ENCODE assay signal across 8 cellular contexts in the genomic region with DNA sequence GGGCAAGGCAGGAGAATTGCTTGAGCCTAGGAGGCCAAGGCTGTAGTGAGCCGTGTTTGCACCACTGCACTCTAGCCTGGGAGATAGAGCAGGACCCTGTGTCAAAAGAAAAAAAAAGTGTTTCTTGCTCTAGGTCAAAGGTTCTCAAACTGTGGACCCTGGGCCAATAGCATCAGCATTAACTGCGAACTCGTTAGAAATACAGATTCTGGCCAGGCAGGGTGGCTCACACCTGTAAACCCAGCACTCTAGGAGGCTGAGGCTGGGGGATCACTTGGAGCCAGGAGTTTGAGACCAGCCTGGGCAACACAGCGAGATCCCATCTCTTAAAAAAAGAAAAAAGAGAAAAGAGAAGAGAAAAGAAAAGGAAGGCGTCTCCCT.
DNase-seq lines count a peak whose midpoint lies in the region; ATAC-seq and TF ChIP-seq lines count a peak whose summit lies in the region.

No MANE protein-coding gene starts in this region.

- no peaks in the 10 kb centered on the region for H4K20me1 ChIP-seq in SU-DHL-6 (ENCODE audit: low read depth, low read length)

- DNase-seq in fibroblast of pulmonary artery (ENCODE audit: low read depth) (no peak), retinal pigment epithelial cell (ENCODE audit: low read depth) (no peak), DMS114 treated with DMSO at 0.1 percent for 48 hours (lab: John Stamatoyannopoulos, UW; ENCODE audit: unreplicated experiment) (no peak), DMS 273 (lab: John Stamatoyannopoulos, UW; ENCODE audit: unreplicated experiment) (no peak), NCI-H446 (lab: John Stamatoyannopoulos, UW) (no peak)

- no peaks in the 10 kb centered on the region for H3K9me2 ChIP-seq in SU-DHL-6 (replicated peaks; ENCODE audit: insufficient read depth, low read length)

- peak overlapping the region; percentile 67 for H3K4me2 ChIP-seq in SU-DHL-6 (ENCODE audit: low read depth, low read length, poor library complexity, severe bottlenecking)

- peak overlapping the region; percentile 80 for H3K4me3 ChIP-seq in GM08714 (ENCODE audit: low read length)
- peak overlapping the region; percentile 73 for H3K4me3 ChIP-seq in SU-DHL-6 (ENCODE audit: insufficient read depth, low read length, poor library complexity, severe bottlenecking)
- peak overlapping the region; percentile 91 for H3K4me3 ChIP-seq in fibroblast of pulmonary artery (replicated peaks; ENCODE audit: low read depth, low read length)
- peak overlapping the region; percentile 85 for H3K4me3 ChIP-seq in retinal pigment epithelial cell (ENCODE audit: low read length)

- no peaks in the 10 kb centered on the region for H3K9me3 ChIP-seq in SU-DHL-6 (ENCODE audit: insufficient read depth, low read length)

- H3K9ac ChIP-seq in SU-DHL-6 (ENCODE audit: low read length) = peak overlapping the region; percentile 61

- TF ChIP-seq CTCF in SU-DHL-6 (IDR thresholded peaks at IDR 0.05; ENCODE audit: insufficient read depth, low read length, poor library complexity, severe bottlenecking) (no peak), fibroblast of pulmonary artery (IDR thresholded peaks at IDR 0.05; ENCODE audit: low read length, missing control alignments) (no peak), retinal pigment epithelial cell (conservative IDR thresholded peaks at IDR 0.05; ENCODE audit: low read depth, low read length) (no peak)

- no peak for ATAC-seq in GM21529 (IDR thresholded peaks at IDR 0.05; ENCODE audit: unreplicated experiment)

- no peaks in the 10 kb centered on the region for H3K36me3 ChIP-seq in SU-DHL-6 (ENCODE audit: low read length)

- peak overlapping the region; percentile 98 for H2AFZ ChIP-seq in SU-DHL-6 (ENCODE audit: low read depth, low read length, severe bottlenecking)

- no peaks in the 10 kb centered on the region for H3F3A ChIP-seq in SU-DHL-6 (ENCODE audit: insufficient read depth)

- no peaks in the 10 kb centered on the region for H3K79me2 ChIP-seq in SU-DHL-6 (ENCODE audit: insufficient read depth, low read length)

- H3K27ac ChIP-seq in SU-DHL-6 (ENCODE audit: low read depth, low read length) = no peak overlapping the region

- H3K27me3 ChIP-seq in SU-DHL-6 (ENCODE audit: low read length) = no peaks in the 10 kb centered on the region
